ENCODE assay signal across 9 cellular contexts in genomic region chr11:62882811-62883496, GRCh38. TPM values are rescaled to one million over a fixed set of nuclear protein-coding genes. Genes with fewer than 3 reads are reported as not detected.
DNase-seq lines count a peak whose midpoint lies in the region; ATAC-seq and TF ChIP-seq lines count a peak whose summit lies in the region.
"Had no signal": no experiment of that assay in that cellular context is flagged by ENCODE, and none has a peak within 500 bp of the region (broad histone marks: within the 10 kb centered on the region; RNA-seq: fewer than 3 reads in every experiment).

No MANE protein-coding gene starts in this region.

- H3K4me1 ChIP-seq in left ventricle myocardium inferior, result peaks cover 63% of the 10 kb centered on the region
- peaks cover 3 to 29% of the 10 kb centered on the region in 2 donors for H3K4me1 ChIP-seq in breast epithelium
- H3K4me1 ChIP-seq in mesodermal cell (ENCODE audit: control insufficient read depth, insufficient read depth, low read length, poor library complexity, severe bottlenecking), result peaks cover 49% of the 10 kb centered on the region

- H3K27ac ChIP-seq in left ventricle myocardium inferior (replicated peaks) (peak overlapping the region; percentile 99), breast epithelium (peak overlapping the region; percentile 97 to 100), mesodermal cell (ENCODE audit: low read depth, low read length, severe bottlenecking) (peak overlapping the region; percentile 100)

- no peaks in the 10 kb centered on the region for H3K27me3 ChIP-seq in left ventricle myocardium inferior (ENCODE audit: low read depth)
- H3K27me3 ChIP-seq in breast epithelium, result no peaks in the 10 kb centered on the region

- WGBS in mesodermal cell (ENCODE audit: insufficient coverage in 2 of 2), 2 experiments, result 63 to 100% methylated on average over 1 of the region's 5 CpGs

- intact Hi-C loops in left ventricle myocardium inferior (cut with micrococcal nuclease), result no loop called here
- intact Hi-C loops in Right ventricle myocardium superior (cut with DNase I), result no loop called here
- intact Hi-C loops in breast epithelium (cut with DNase I; ENCODE audit: low total_unique reads), result no loop called here

- peak overlapping the region; percentile 90 for H3K4me3 ChIP-seq in left ventricle myocardium inferior
- peak overlapping the region; percentile 68 to 99 (median 92) for H3K4me3 ChIP-seq in breast epithelium
- peak overlapping the region; percentile 88 for H3K4me3 ChIP-seq in mesodermal cell (ENCODE audit: extremely low read depth, insufficient read depth, low read length, poor library complexity, severe bottlenecking)

- TF ChIP-seq POLR2A in breast epithelium (IDR thresholded peaks at IDR 0.05), result no peak

- TF ChIP-seq CTCF in left ventricle myocardium inferior (IDR thresholded peaks at IDR 0.05; ENCODE audit: borderline replicate concordance), result no peak
- TF ChIP-seq CTCF in breast epithelium (IDR thresholded peaks at IDR 0.05), result no peak

- no peak for DNase-seq in left ventricle myocardium inferior
- no peak for DNase-seq in Right ventricle myocardium superior
- no peak for DNase-seq in breast epithelium (ENCODE audit: low spot score in 2 of 2)
- no peak for DNase-seq in HUDEP-2 (lab: John Stamatoyannopoulos, UW; ENCODE audit: unreplicated experiment in 76 of 76)
- DNase-seq in AML-193 (lab: John Stamatoyannopoulos, UW), result no peak
- DNase-seq: NCI-H187 had no signal

- peaks cover 56% of the 10 kb centered on the region for H3K36me3 ChIP-seq in left ventricle myocardium inferior
- peaks cover 17% of the 10 kb centered on the region for H3K36me3 ChIP-seq in breast epithelium
- peaks cover 79% of the 10 kb centered on the region for H3K36me3 ChIP-seq in mesodermal cell (ENCODE audit: control insufficient read depth, insufficient read depth, low read length)

- ATAC-seq in Right ventricle myocardium superior (ENCODE audit: poor library complexity) (no peak), GM18502 (IDR thresholded peaks at IDR 0.05; ENCODE audit: poor library complexity, unreplicated experiment) (no peak), GM21360 (IDR thresholded peaks at IDR 0.05; ENCODE audit: unreplicated experiment) (no peak)

- no peaks in the 10 kb centered on the region for H3K9me3 ChIP-seq in left ventricle myocardium inferior (replicated peaks)
- H3K9me3 ChIP-seq in breast epithelium, result no peaks in the 10 kb centered on the region
- H3K9me3 ChIP-seq in mesodermal cell (ENCODE audit: control insufficient read depth, low read length), result no peaks in the 10 kb centered on the region

RNA-seq across cellular contexts. Expression of gene SLC3A2, which starts 2.3 kb away (rescaled TPM):
- total RNA-seq in left ventricle myocardium inferior (35.0 TPM), Right ventricle myocardium superior (32.9 TPM), breast epithelium (100 to 1,000 TPM; 147 to 214 (median 171) TPM)
- polyA plus RNA-seq in mesodermal cell (2013, experiment 1 of 2), result 157 TPM
- 150 TPM for polyA plus RNA-seq in mesodermal cell (2013, experiment 2 of 2)

RNA-seq across cellular contexts. Expression of gene CHRM1, which starts 38.2 kb away (rescaled TPM):
- total RNA-seq in left ventricle myocardium inferior (not detected), Right ventricle myocardium superior (not detected), breast epithelium (1 to 10 TPM in 1 of 3 donors, under 1 TPM in 1, not detected in 1; 0.88 to 1.3 TPM)
- not detected for polyA plus RNA-seq in mesodermal cell (2013, experiment 1 of 2)
- polyA plus RNA-seq in mesodermal cell (2013, experiment 2 of 2), result not detected

RNA-seq across cellular contexts. Expression of gene WDR74, which starts 43.6 kb away (rescaled TPM):
- total RNA-seq in left ventricle myocardium inferior (24.3 TPM), Right ventricle myocardium superior (27.0 TPM), breast epithelium (10 to 100 TPM; 46.6 to 62.6 (median 48.7) TPM)
- 93.1 TPM for polyA plus RNA-seq in mesodermal cell (2013, experiment 1 of 2)
- 110 TPM for polyA plus RNA-seq in mesodermal cell (2013, experiment 2 of 2)

RNA-seq across cellular contexts. Expression of gene TEX54, which starts 50.3 kb away (rescaled TPM):
- total RNA-seq in left ventricle myocardium inferior, result not detected
- not detected for total RNA-seq in Right ventricle myocardium superior
- total RNA-seq in breast epithelium, result 1 to 10 TPM in 1 of 3 donors, not detected in 2; 1.6 TPM
- not detected for polyA plus RNA-seq in mesodermal cell (2013, experiment 1 of 2)
- polyA plus RNA-seq in mesodermal cell (2013, experiment 2 of 2), result not detected

RNA-seq across cellular contexts. Expression of gene STX5, which starts 51.1 kb away (rescaled TPM):
- total RNA-seq in left ventricle myocardium inferior (16.7 TPM), Right ventricle myocardium superior (15.7 TPM), breast epithelium (10 to 100 TPM; 30.8 to 42.3 (median 34.2) TPM)
- 54.7 TPM for polyA plus RNA-seq in mesodermal cell (2013, experiment 1 of 2)
- polyA plus RNA-seq in mesodermal cell (2013, experiment 2 of 2), result 54.2 TPM
